ENCODE assay signal across 11 cellular contexts in the genomic region with DNA sequence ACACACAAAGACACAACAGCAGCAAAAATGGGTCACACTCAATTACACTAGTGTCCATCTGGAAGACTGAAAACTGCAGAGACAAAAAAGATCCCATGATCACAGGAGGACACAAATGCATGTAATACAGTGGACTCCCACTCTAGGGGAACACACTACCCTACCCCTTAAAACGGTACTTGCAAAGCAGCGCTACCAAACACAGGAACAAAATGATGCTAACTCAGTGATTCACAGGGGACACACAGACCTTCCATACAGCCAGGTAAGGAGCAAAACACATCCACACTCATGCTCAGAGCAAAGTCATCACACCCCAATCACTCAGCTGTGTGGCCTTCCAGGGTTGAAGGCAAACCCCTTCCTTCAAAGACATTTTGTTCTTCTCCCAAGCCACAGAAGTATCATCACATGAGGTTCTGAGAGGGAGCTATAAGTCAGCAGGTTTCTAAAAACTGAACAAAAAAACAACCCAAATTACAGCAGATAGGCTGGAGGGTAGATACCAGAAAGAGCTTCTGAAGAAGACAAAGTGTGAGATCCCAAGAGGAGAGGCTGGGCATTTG. TPM values are rescaled to one million over a fixed set of nuclear protein-coding genes. Genes with fewer than 3 reads are reported as not detected.
DNase-seq lines count a peak whose midpoint lies in the region; ATAC-seq and TF ChIP-seq lines count a peak whose summit lies in the region.
"Had no signal": no experiment of that assay in that cellular context is flagged by ENCODE, and none has a peak within 500 bp of the region (broad histone marks: within the 10 kb centered on the region; RNA-seq: fewer than 3 reads in every experiment).

No MANE protein-coding gene starts in this region.

- H3K4me1 Mint-ChIP-seq in activated CD4-positive, alpha-beta T cell treated with anti-CD3 and anti-CD28 coated beads for 36 hours: no peaks in the 10 kb centered on the region
- peaks cover 8% of the 10 kb centered on the region in 2 donors for H3K4me1 Mint-ChIP-seq in stimulated activated naive B cell treated with anti-CD40 and anti-IgM and Interleukin-4, amounts not matched to agents 10 μg/mL and 1 μg/mL and 100 μg/mL, for 72 hours

- H3K27me3 Mint-ChIP-seq in activated CD4-positive, alpha-beta T cell treated with anti-CD3 and anti-CD28 coated beads for 36 hours: peaks cover 6% of the 10 kb centered on the region
- peaks cover 6 to 20% of the 10 kb centered on the region in 2 donors for H3K27me3 Mint-ChIP-seq in stimulated activated naive B cell treated with anti-CD40 and anti-IgM and Interleukin-4, amounts not matched to agents 10 μg/mL and 1 μg/mL and 100 μg/mL, for 72 hours

- no peaks in the 10 kb centered on the region for H3K79me2 ChIP-seq in KMS-11 (ENCODE audit: insufficient read depth, low read depth)

- peaks cover 11% of the 10 kb centered on the region for H3K4me1 ChIP-seq in KMS-11 (ENCODE audit: low read depth, poor library complexity, severe bottlenecking)

- no peak for DNase-seq in activated CD4-positive, alpha-beta T cell treated with anti-CD3 and anti-CD28 coated beads for 36 hours
- DNase-seq in activated CD4-positive, alpha-beta T cell treated with anti-CD3 and anti-CD28 coated beads, Interleukin-2, amount 50 U/mL, for 4 hours: no peak
- DNase-seq in epidermal melanocyte (ENCODE audit: insufficient read length, low spot score) (peak; percentile 61), skeletal muscle cell (ENCODE audit: low read depth) (no peak), NCI-H446 (lab: John Stamatoyannopoulos, UW) (no peak), mucosa of gallbladder (ENCODE audit: low spot score) (no peak)
- DNase-seq in stimulated activated naive B cell treated with anti-CD40 and anti-IgM and Interleukin-4, amounts not matched to agents 10 μg/mL and 1 μg/mL and 100 μg/mL, for 72 hours: no peak

- H3K9me3 Mint-ChIP-seq in activated CD4-positive, alpha-beta T cell treated with anti-CD3 and anti-CD28 coated beads for 36 hours (ENCODE audit: low read depth): no peaks in the 10 kb centered on the region
- no peaks in the 10 kb centered on the region for H3K9me3 Mint-ChIP-seq in stimulated activated naive B cell treated with anti-CD40 and anti-IgM and Interleukin-4, amounts not matched to agents 10 μg/mL and 1 μg/mL and 100 μg/mL, for 72 hours
- H3K9me3 Mint-ChIP-seq: natural killer cell treated with Interleukin-12 subunit alpha and Interleukin-12 subunit beta and Interleukin-15 and Interleukin-18, amount 100 ng/mL, for 72 hours had no signal

- CTCF ChIA-PET in activated CD4-positive, alpha-beta T cell treated with anti-CD3 and anti-CD28 coated beads for 36 hours (lab: Charles Lee): interaction anchor here (0.9 to 2.1 kb wide), 12 partner anchors 9 to 171 kb away, joined by 3 to 9 read pairs (median 5); partner anchors contain the start of genes HOXC5 and SMUG1

- no peaks in the 10 kb centered on the region for H3K36me3 Mint-ChIP-seq in activated CD4-positive, alpha-beta T cell treated with anti-CD3 and anti-CD28 coated beads for 36 hours (ENCODE audit: low read depth)
- H3K36me3 Mint-ChIP-seq in stimulated activated naive B cell treated with anti-CD40 and anti-IgM and Interleukin-4, amounts not matched to agents 10 μg/mL and 1 μg/mL and 100 μg/mL, for 72 hours: peaks cover 6 to 18% of the 10 kb centered on the region in 2 donors
- H3K36me3 Mint-ChIP-seq: natural killer cell treated with Interleukin-12 subunit alpha and Interleukin-12 subunit beta and Interleukin-15 and Interleukin-18, amount 100 ng/mL, for 72 hours had no signal

- H4K20me1 ChIP-seq in KMS-11 (ENCODE audit: insufficient read depth): no peaks in the 10 kb centered on the region

- peak overlapping the region; percentile 26; the same call in 1 of the 2 replicates for H3K9ac ChIP-seq in KMS-11

- POLR2A ChIA-PET in activated CD4-positive, alpha-beta T cell treated with anti-CD3 and anti-CD28 coated beads for 36 hours (lab: Charles Lee): interaction anchor here (0.6 kb wide), 2 partner anchors 21 to 141 kb away, joined by 3 to 5 read pairs; partner anchors contain the start of gene HOXC5

- no peak overlapping the region for H3K27ac Mint-ChIP-seq in activated CD4-positive, alpha-beta T cell treated with anti-CD3 and anti-CD28 coated beads for 36 hours
- H3K27ac Mint-ChIP-seq in stimulated activated naive B cell treated with anti-CD40 and anti-IgM and Interleukin-4, amounts not matched to agents 10 μg/mL and 1 μg/mL and 100 μg/mL, for 72 hours: no peak overlapping the region
- H3K27ac Mint-ChIP-seq: natural killer cell treated with Interleukin-12 subunit alpha and Interleukin-12 subunit beta and Interleukin-15 and Interleukin-18, amount 100 ng/mL, for 72 hours had no signal

- H3K27me3 ChIP-seq in KMS-11 (ENCODE audit: insufficient read depth, low read depth): peaks cover 37% of the 10 kb centered on the region
- H3K27me3 ChIP-seq: ascending aorta, vagina had no signal

- no peak overlapping the region for H3K27ac ChIP-seq in KMS-11
- H3K27ac ChIP-seq: ascending aorta, vagina had no signal

- intact Hi-C loops in activated CD4-positive, alpha-beta T cell treated with anti-CD3 and anti-CD28 coated beads for 36 hours (cut with DNase I, micrococcal nuclease): no loop called here

- no peaks in the 10 kb centered on the region for H3K36me3 ChIP-seq in KMS-11 (ENCODE audit: insufficient read depth)
- H3K36me3 ChIP-seq: ascending aorta, vagina had no signal

- no peak for TF ChIP-seq CTCF in KMS-11 (conservative IDR thresholded peaks at IDR 0.05; ENCODE audit: low read depth, low read length)

- no peak overlapping the region for H3K4me3 Mint-ChIP-seq in activated CD4-positive, alpha-beta T cell treated with anti-CD3 and anti-CD28 coated beads for 36 hours
- no peak overlapping the region for H3K4me3 Mint-ChIP-seq in stimulated activated naive B cell treated with anti-CD40 and anti-IgM and Interleukin-4, amounts not matched to agents 10 μg/mL and 1 μg/mL and 100 μg/mL, for 72 hours
- H3K4me3 Mint-ChIP-seq: natural killer cell treated with Interleukin-12 subunit alpha and Interleukin-12 subunit beta and Interleukin-15 and Interleukin-18, amount 100 ng/mL, for 72 hours had no signal

- H3K4me2 ChIP-seq in KMS-11: peak overlapping the region; percentile 82

- no peak overlapping the region for H3K4me3 ChIP-seq in KMS-11 (IDR thresholded peaks at IDR 0.05; ENCODE audit: insufficient read depth, low read depth, low read length)
- peak overlapping the region; percentile 32 for H3K4me3 ChIP-seq in skeletal muscle cell (ENCODE audit: low read depth, low read length)

- peak; percentile 71 for ATAC-seq in activated CD4-positive, alpha-beta T cell treated with anti-CD3 and anti-CD28 coated beads for 36 hours
- no peak for ATAC-seq in stimulated activated naive B cell treated with anti-CD40 and anti-IgM and Interleukin-4, amounts not matched to agents 10 μg/mL and 1 μg/mL and 100 μg/mL, for 72 hours (replicated peaks)

- H2AFZ ChIP-seq in KMS-11 (ENCODE audit: low read depth): peak overlapping the region; percentile 92

RNA-seq across cellular contexts. Expression of gene SMUG1, which starts 14.8 kb away (rescaled TPM):
- total RNA-seq in activated CD4-positive, alpha-beta T cell treated with anti-CD3 and anti-CD28 coated beads for 36 hours: 10 to 100 TPM; 19.5 to 28.5 TPM
- total RNA-seq in mucosa of gallbladder: 29.8 TPM
